ENCODE assay signal across 1 cellular context in genomic region chr7:155649588-155649987, GRCh38.
TF ChIP-seq lines count a peak whose summit lies in the region.

No MANE protein-coding gene starts in this region.

TF ChIP-seq in GM12878, 131 proteins besides CTCF, POLR2A, EP300 and RAD21:
- no peak for TF ChIP-seq PML (IDR thresholded peaks at IDR 0.05; ENCODE audit: low read length)
- TF ChIP-seq POLR2AphosphoS5 (IDR thresholded peaks at IDR 0.05; ENCODE audit: low read length) = 0 out of 2 replicates have a peak, but pooled peaks have one; percentile 41
- TF ChIP-seq E2F4 (IDR thresholded peaks at IDR 0.05; ENCODE audit: low read depth, low read length) = no peak
